25 cellular contexts compared by ENCODE assay signal in the genomic region with DNA sequence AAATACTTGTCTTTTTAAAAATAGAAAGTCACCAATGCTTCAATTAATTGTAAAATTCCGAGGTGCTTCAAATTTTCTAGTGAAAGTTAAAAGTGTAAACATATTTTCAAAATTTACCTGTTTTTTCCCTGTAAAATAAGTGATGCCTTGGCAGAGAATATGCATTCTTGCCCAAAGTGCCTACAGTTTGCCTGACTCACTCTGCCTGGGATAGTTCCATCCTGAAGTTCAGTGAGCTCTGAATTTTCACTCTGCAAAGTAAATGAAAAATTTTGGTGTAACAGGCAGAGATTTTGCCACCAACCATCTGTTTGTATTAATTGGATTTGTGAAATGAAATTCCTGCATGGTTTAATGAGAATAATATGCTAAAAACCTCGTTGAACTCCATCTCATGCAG.
DNase-seq lines count a peak whose midpoint lies in the region; ATAC-seq and TF ChIP-seq lines count a peak whose summit lies in the region.
"Had no signal": no experiment of that assay in that cellular context is flagged by ENCODE, and none has a peak within 500 bp of the region (broad histone marks: within the 10 kb centered on the region; RNA-seq: fewer than 3 reads in every experiment).

No MANE protein-coding gene starts in this region.

- no peak overlapping the region for H3K23ac ChIP-seq in IMR-90 (ENCODE audit: low read depth, low read length)

- H4K91ac ChIP-seq in IMR-90 (ENCODE audit: insufficient read depth, low read depth, low read length): peak overlapping the region; percentile 67

- H4K8ac ChIP-seq in IMR-90 (ENCODE audit: low read depth in 2 of 2, low read length in 2 of 2): peak overlapping the region; percentile 48 to 79

- H3K4ac ChIP-seq in IMR-90 (ENCODE audit: low read depth, low read length): peak overlapping the region; percentile 38; the same call in 1 of the 2 replicates

- H2AK9ac ChIP-seq in IMR-90 (replicated peaks; ENCODE audit: low read depth, low read length, poor library complexity): no peak overlapping the region

- H2AFZ ChIP-seq in IMR-90 (replicated peaks; ENCODE audit: low read length, poor library complexity): no peak overlapping the region

- peak overlapping the region; percentile 88 for H2BK5ac ChIP-seq in IMR-90 (ENCODE audit: low read depth, low read length, poor library complexity, severe bottlenecking)

- no peak overlapping the region for H3K27ac ChIP-seq in IMR-90 (ENCODE audit: insufficient read depth, low read length)
- H3K27ac ChIP-seq: 22Rv1; BLaER1 treated with 17β-estradiol and CSF1 and Interleukin-3, amounts not matched to agents 10 nM and 100 nM had no signal

- POLR2A ChIA-PET in IMR-90 (lab: Charles Lee; ENCODE audit: unreplicated experiment): no interaction called here

- dilution Hi-C loops in IMR-90 (cut with HindIII; ENCODE audit: low sequenced_read_pairs, unreplicated experiment): no loop called here

- no peaks in the 10 kb centered on the region for H3K79me1 ChIP-seq in IMR-90 (ENCODE audit: low read depth in 1 of 2, low read length in 2 of 2)

- H3K4me1 ChIP-seq in IMR-90 (ENCODE audit: control insufficient read depth, insufficient read depth, low read length): peaks cover 2% of the 10 kb centered on the region; the same call in 1 of the 2 replicates
- H3K4me1 ChIP-seq: BLaER1 treated with 17β-estradiol and CSF1 and Interleukin-3, amounts not matched to agents 10 nM and 100 nM; HAP-1 had no signal

- H3K18ac ChIP-seq in IMR-90 (ENCODE audit: low read depth, low read length): peak overlapping the region; percentile 83; the same call in 1 of the 2 replicates

- H3K9ac ChIP-seq in IMR-90 (ENCODE audit: low read depth, low read length): no peak overlapping the region
- H3K9ac ChIP-seq: BLaER1 treated with 17β-estradiol and CSF1 and Interleukin-3, amounts not matched to agents 10 nM and 100 nM had no signal

- CTCF ChIA-PET in IMR-90 (lab: Yijun Ruan, JAX): no interaction called here

- TF ChIP-seq POLR2A in IMR-90 (IDR thresholded peaks at IDR 0.05; ENCODE audit: low read depth, low read length): no peak

- no peak overlapping the region for H3K56ac ChIP-seq in IMR-90 (ENCODE audit: extremely low read depth, insufficient read depth, low read length)

- H4K20me1 ChIP-seq in IMR-90 (ENCODE audit: insufficient read depth, low read length): no peaks in the 10 kb centered on the region
- H4K20me1 ChIP-seq: BLaER1 treated with 17β-estradiol and CSF1 and Interleukin-3, amounts not matched to agents 10 nM and 100 nM had no signal

- peaks cover 3% of the 10 kb centered on the region; the same call in 1 of the 2 replicates for H3K9me3 ChIP-seq in IMR-90 (ENCODE audit: control insufficient read depth, insufficient read depth, low read length)
- H3K9me3 ChIP-seq: BLaER1 treated with 17β-estradiol and CSF1 and Interleukin-3, amounts not matched to agents 10 nM and 100 nM; HAP-1 had no signal

- DNase-seq in NCI-H524 (lab: John Stamatoyannopoulos, UW) (peak; percentile 7 to 54), NCI-H524 treated with DMSO at 0.1 percent for 48 hours (lab: John Stamatoyannopoulos, UW) (no peak), IMR-90 (peak; percentile 8), fibroblast of peridontal ligament (ENCODE audit: extremely low read depth) (peak; percentile 23), hippocampal formation (lab: John Stamatoyannopoulos, UW) (no peak), NCI-H2227 (lab: John Stamatoyannopoulos, UW; ENCODE audit: unreplicated experiment) (no peak)
- DNase-seq: CD4-positive, alpha-beta T cell; DMS53; GF-D8; Kasumi-1; NCI-H1092 treated with DMSO at 0.1 percent for 48 hours; NCI-H1436; NCI-H187; NCI-H2081 treated with DMSO at 0.1 percent for 48 hours; NCI-H2171; NCI-H526; NK-92 treated with Interleukin-12 subunit alpha and Interleukin-12 subunit beta, amount 100 ng/mL, for 24 hours; PC-3 had no signal

- BruUV-seq in IMR-90 (replicated peaks; lab: Mats Ljungman, UMichigan): no TSS peak

- no peaks in the 10 kb centered on the region for H3K9me1 ChIP-seq in IMR-90 (ENCODE audit: insufficient read depth, low read length)

- H3K4me2 ChIP-seq in IMR-90 (ENCODE audit: low read depth, low read length): no peak overlapping the region
- H3K4me2 ChIP-seq: BLaER1 treated with 17β-estradiol and CSF1 and Interleukin-3, amounts not matched to agents 10 nM and 100 nM had no signal

- no peaks in the 10 kb centered on the region for H3K27me3 ChIP-seq in IMR-90 (ENCODE audit: control insufficient read depth, insufficient read depth, low read length)
- H3K27me3 ChIP-seq: BLaER1 treated with 17β-estradiol and CSF1 and Interleukin-3, amounts not matched to agents 10 nM and 100 nM had no signal

- WGBS in IMR-90 (ENCODE audit: extremely low coverage in 2 of 2, insufficient read length in 1 of 2), 2 experiments: no CpG with 5 or more reads among the region's 2 CpGs

- no peak overlapping the region for H3K4me3 ChIP-seq in IMR-90 (ENCODE audit: insufficient read depth, low read depth, low read length)
- H3K4me3 ChIP-seq: BLaER1 treated with 17β-estradiol and CSF1 and Interleukin-3, amounts not matched to agents 10 nM and 100 nM; HAP-1; K562 had no signal

- 0 out of 2 replicates have a peak overlapping the region, but pooled peaks have one; percentile 47 for H2AK5ac ChIP-seq in IMR-90 (ENCODE audit: low read depth, low read length)

- TF ChIP-seq RAD21 in IMR-90 (IDR thresholded peaks at IDR 0.05; ENCODE audit: low read length): no peak

- H2BK120ac ChIP-seq in IMR-90 (ENCODE audit: low read depth, low read length): peak overlapping the region; percentile 50

- no peaks in the 10 kb centered on the region for H3K36me3 ChIP-seq in IMR-90 (ENCODE audit: control insufficient read depth, insufficient read depth, low read length)
- H3K36me3 ChIP-seq: BLaER1 treated with 17β-estradiol and CSF1 and Interleukin-3, amounts not matched to agents 10 nM and 100 nM; HAP-1 had no signal

- peak overlapping the region; percentile 37; the same call in 1 of the 3 replicates for H2BK15ac ChIP-seq in IMR-90 (ENCODE audit: low read depth, low read length)

- no peak for TF ChIP-seq CTCF in IMR-90 (conservative IDR thresholded peaks at IDR 0.05; ENCODE audit: low read depth, low read length)

- ATAC-seq in IMR-90 (ENCODE audit: low read depth) (no peak), GM18868 (IDR thresholded peaks at IDR 0.05; ENCODE audit: unreplicated experiment) (no peak), HG02759 (IDR thresholded peaks at IDR 0.05; ENCODE audit: unreplicated experiment) (no peak)
- ATAC-seq: HepG2, K562, PC-3 had no signal

- peak overlapping the region; percentile 94; the same call in 1 of the 2 replicates for H4K5ac ChIP-seq in IMR-90 (ENCODE audit: low read depth, low read length)

- in situ Hi-C loops in IMR-90 (cut with MboI; ENCODE audit: low sequenced_read_pairs): no loop called here

- H3K14ac ChIP-seq in IMR-90 (replicated peaks; ENCODE audit: low read depth, low read length): peak overlapping the region; percentile 8; the same call in 1 of the 2 replicates

- H2BK20ac ChIP-seq in IMR-90 (ENCODE audit: low read depth, low read length): peak overlapping the region; percentile 72

- intact Hi-C loops in IMR-90 (cut with micrococcal nuclease): loop anchor here (5.0 kb wide), 3 partner anchors 85 to 195 kb away; no protein-coding TSS in a partner anchor

TF ChIP-seq in IMR-90, 13 proteins besides CTCF, POLR2A, EP300 and RAD21:
- TF ChIP-seq RCOR1 (IDR thresholded peaks at IDR 0.05; ENCODE audit: insufficient replicate concordance, low read length) (no peak), RFX5 (IDR thresholded peaks at IDR 0.05; ENCODE audit: low read depth, low read length) (no peak), MXI1 (IDR thresholded peaks at IDR 0.05; ENCODE audit: borderline replicate concordance, low read depth, low read length) (no peak), MAFK (IDR thresholded peaks at IDR 0.05; ENCODE audit: low read depth, low read length) (no peak), CHD1 (IDR thresholded peaks at IDR 0.05; ENCODE audit: low read depth, low read length) (no peak), FOS (IDR thresholded peaks at IDR 0.05; ENCODE audit: low read depth, low read length) (no peak), SMC3 (IDR thresholded peaks at IDR 0.05; ENCODE audit: low read depth, low read length) (no peak), CEBPB (IDR thresholded peaks at IDR 0.05; ENCODE audit: low read depth, low read length) (no peak), BHLHE40 (IDR thresholded peaks at IDR 0.05; ENCODE audit: low read depth, low read length) (no peak), NFE2L2 (IDR thresholded peaks at IDR 0.05; ENCODE audit: low read depth, low read length) (no peak)
- TF ChIP-seq, protein P1, sequence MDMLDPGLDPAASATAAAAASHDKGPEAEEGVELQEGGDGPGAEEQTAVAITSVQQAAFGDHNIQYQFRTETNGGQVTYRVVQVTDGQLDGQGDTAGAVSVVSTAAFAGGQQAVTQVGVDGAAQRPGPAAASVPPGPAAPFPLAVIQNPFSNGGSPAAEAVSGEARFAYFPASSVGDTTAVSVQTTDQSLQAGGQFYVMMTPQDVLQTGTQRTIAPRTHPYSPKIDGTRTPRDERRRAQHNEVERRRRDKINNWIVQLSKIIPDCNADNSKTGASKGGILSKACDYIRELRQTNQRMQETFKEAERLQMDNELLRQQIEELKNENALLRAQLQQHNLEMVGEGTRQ (IDR thresholded peaks at IDR 0.05; ENCODE audit: low read depth, low read length): no peak

Comparison
In these comparisons a context has a peak if more than half of its experiments do, and no peak if none do; other contexts are left out.
1. DNase-seq: peak in NCI-H524 (2 of 2), IMR-90 (single experiment) and fibroblast of peridontal ligament (single experiment); none in NCI-H524 treated with DMSO at 0.1 percent for 48 hours (single experiment), hippocampal formation (0 of 2) and NCI-H2227 (single experiment).